10 cellular contexts compared by ENCODE assay signal in genomic region chr9:90007516-90008430, GRCh38.
DNase-seq lines count a peak whose midpoint lies in the region; ATAC-seq and TF ChIP-seq lines count a peak whose summit lies in the region.
"Had no signal": no experiment of that assay in that cellular context is flagged by ENCODE, and none has a peak within 500 bp of the region (broad histone marks: within the 10 kb centered on the region; RNA-seq: fewer than 3 reads in every experiment).

No MANE protein-coding gene starts in this region.

- no peaks in the 10 kb centered on the region for H4K20me1 ChIP-seq in BLaER1

- H3K36me3 Mint-ChIP-seq in activated CD4-positive, alpha-beta T cell treated with anti-CD3 and anti-CD28 coated beads, Interleukin-2, amount 10 ng/mL, durations not matched to agents 24 days and 14 days (ENCODE audit: low read depth): no peaks in the 10 kb centered on the region

- H3K27me3 Mint-ChIP-seq in activated CD4-positive, alpha-beta T cell treated with anti-CD3 and anti-CD28 coated beads, Interleukin-2, amount 10 ng/mL, durations not matched to agents 24 days and 14 days: peaks cover 13% of the 10 kb centered on the region

- peak overlapping the region; percentile 63 for H2AFZ ChIP-seq in parathyroid adenoma

- H3K9me3 Mint-ChIP-seq in activated CD4-positive, alpha-beta T cell treated with anti-CD3 and anti-CD28 coated beads, Interleukin-2, amount 10 ng/mL, durations not matched to agents 24 days and 14 days: peaks cover 3% of the 10 kb centered on the region

- intact Hi-C loops in activated CD4-positive, alpha-beta T cell treated with anti-CD3 and anti-CD28 coated beads, Interleukin-2, amount 10 ng/mL, durations not matched to agents 24 days and 14 days (cut with micrococcal nuclease): no loop called here

- no peaks in the 10 kb centered on the region for H3K27me3 ChIP-seq in BLaER1
- no peaks in the 10 kb centered on the region for H3K27me3 ChIP-seq in Peyer's patch
- H3K27me3 ChIP-seq in parathyroid adenoma (ENCODE audit: control insufficient read depth, insufficient read depth, low read length): no peaks in the 10 kb centered on the region

- peak overlapping the region; percentile 66 for H3K27ac ChIP-seq in BLaER1
- peak overlapping the region; percentile 2 to 69 (median 38) for H3K27ac ChIP-seq in Peyer's patch
- H3K27ac ChIP-seq in parathyroid adenoma: peak overlapping the region; percentile 33

- H3K36me3 ChIP-seq in BLaER1 (no peaks in the 10 kb centered on the region), Peyer's patch (no peaks in the 10 kb centered on the region), parathyroid adenoma (ENCODE audit: control insufficient read depth, insufficient read depth, low read length) (no peaks in the 10 kb centered on the region)

- H3K79me2 ChIP-seq in parathyroid adenoma: no peaks in the 10 kb centered on the region

- H3K4me3 Mint-ChIP-seq in activated CD4-positive, alpha-beta T cell treated with anti-CD3 and anti-CD28 coated beads, Interleukin-2, amount 10 ng/mL, durations not matched to agents 24 days and 14 days: no peak overlapping the region

- H3K9me3 ChIP-seq in BLaER1 (peaks cover 4% of the 10 kb centered on the region), Peyer's patch (no peaks in the 10 kb centered on the region), parathyroid adenoma (ENCODE audit: control insufficient read depth, low read length) (no peaks in the 10 kb centered on the region)

- H3K9ac ChIP-seq in BLaER1 (0 out of 2 replicates have a peak overlapping the region, but pooled peaks have one; percentile 2), parathyroid adenoma (no peak overlapping the region)

- no peak overlapping the region for H3K27ac Mint-ChIP-seq in activated CD4-positive, alpha-beta T cell treated with anti-CD3 and anti-CD28 coated beads, Interleukin-2, amount 10 ng/mL, durations not matched to agents 24 days and 14 days

- TF ChIP-seq POLR2A in Peyer's patch (IDR thresholded peaks at IDR 0.05): no peak

- H3K4me2 ChIP-seq in BLaER1 (peak overlapping the region; percentile 79), parathyroid adenoma (ENCODE audit: low read length) (no peak overlapping the region)

- no peaks in the 10 kb centered on the region for H3K4me1 Mint-ChIP-seq in activated CD4-positive, alpha-beta T cell treated with anti-CD3 and anti-CD28 coated beads, Interleukin-2, amount 10 ng/mL, durations not matched to agents 24 days and 14 days

- H3K4me3 ChIP-seq in BLaER1 (no peak overlapping the region), Peyer's patch (no peak overlapping the region), fibroblast of mammary gland (ENCODE audit: control insufficient read depth, low read depth, low read length) (no peak overlapping the region), parathyroid adenoma (ENCODE audit: low read depth, low read length) (no peak overlapping the region)

- H3K4me1 ChIP-seq in BLaER1 (peaks cover 52% of the 10 kb centered on the region), Peyer's patch (peaks cover 0 to 9% (median 3%) of the 10 kb centered on the region in 4 donors), parathyroid adenoma (peaks cover 6% of the 10 kb centered on the region)

- TF ChIP-seq CTCF in Peyer's patch (IDR thresholded peaks at IDR 0.05) (no peak), fibroblast of mammary gland (conservative IDR thresholded peaks at IDR 0.05; ENCODE audit: control insufficient read depth, insufficient read depth, low read depth, low read length) (no peak), parathyroid adenoma (IDR thresholded peaks at IDR 0.05) (no peak)

- DNase-seq in Peyer's patch: no peak
- DNase-seq in fibroblast of mammary gland (ENCODE audit: low read depth): peak; percentile 68
- DNase-seq in NOMO-1 (lab: John Stamatoyannopoulos, UW; ENCODE audit: unreplicated experiment in 2 of 2): no peak
- DNase-seq in activated CD4-positive, alpha-beta T cell treated with anti-CD3 and anti-CD28 coated beads, Interleukin-2, amount 10 ng/mL, durations not matched to agents 24 days and 14 days: no peak
- no peak for DNase-seq in dermis blood vessel endothelial cell
- DNase-seq: NCI-H1436 had no signal

- ATAC-seq in HG02798 (IDR thresholded peaks at IDR 0.05; ENCODE audit: poor library complexity, unreplicated experiment): no peak
- ATAC-seq: HCT116 had no signal
